17 cellular contexts compared by ENCODE assay signal in the genomic region with DNA sequence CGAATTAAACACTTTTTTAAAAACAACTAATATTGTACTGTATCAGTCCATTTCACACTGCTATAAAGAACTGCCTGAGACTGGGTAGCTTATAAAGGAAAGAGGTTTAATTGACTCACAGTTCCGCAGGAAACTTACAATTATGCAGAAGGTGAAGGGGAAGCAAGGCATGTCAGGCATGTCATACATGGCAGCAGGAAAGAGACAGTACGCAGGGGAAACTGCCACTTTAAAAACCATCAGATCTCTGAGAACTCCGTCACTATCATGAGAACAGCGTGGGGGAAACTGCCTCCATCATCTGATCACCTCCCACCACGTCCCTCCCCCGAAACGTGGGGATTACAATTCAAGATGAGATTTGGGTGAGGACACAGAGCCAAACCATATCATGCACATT.
DNase-seq lines count a peak whose midpoint lies in the region; ATAC-seq and TF ChIP-seq lines count a peak whose summit lies in the region.
"Had no signal": no experiment of that assay in that cellular context is flagged by ENCODE, and none has a peak within 500 bp of the region (broad histone marks: within the 10 kb centered on the region; RNA-seq: fewer than 3 reads in every experiment).

No MANE protein-coding gene starts in this region.

- no peaks in the 10 kb centered on the region for H3K79me2 ChIP-seq in PC-3 (ENCODE audit: low read length)

- H3K18ac ChIP-seq in IMR-90 (ENCODE audit: low read depth, low read length): no peak overlapping the region

- peak overlapping the region in 4 of 5 experiments; percentile 9 to 95 (median 34) for H3K27ac Mint-ChIP-seq in brain
- H3K27ac Mint-ChIP-seq in mesothelial cell of epicardium: peak overlapping the region; percentile 43

- H3K9me3 Mint-ChIP-seq in brain (peaks cover 0 to 12% (median 0%) of the 10 kb centered on the region in 5 experiments), mesothelial cell of epicardium (no peaks in the 10 kb centered on the region)

- ATAC-seq in IMR-90 (ENCODE audit: low read depth) (no peak), HG03159 (IDR thresholded peaks at IDR 0.05; ENCODE audit: unreplicated experiment) (no peak), PC-3 (no peak)
- ATAC-seq: HepG2 had no signal

- no peak overlapping the region for H3K4me2 ChIP-seq in IMR-90 (ENCODE audit: low read depth, low read length)
- no peak overlapping the region for H3K4me2 ChIP-seq in PC-3 (ENCODE audit: low read length)

- in situ Hi-C loops in IMR-90 (cut with MboI; ENCODE audit: low sequenced_read_pairs): no loop called here

- no peaks in the 10 kb centered on the region for H3K9me1 ChIP-seq in IMR-90 (ENCODE audit: insufficient read depth, low read length)

- H3K56ac ChIP-seq in IMR-90 (ENCODE audit: extremely low read depth, insufficient read depth, low read length): no peak overlapping the region

- peak overlapping the region in 1 of 5 experiments; percentile 56 for H3K4me3 Mint-ChIP-seq in brain
- H3K4me3 Mint-ChIP-seq in mesothelial cell of epicardium: no peak overlapping the region

- no peak overlapping the region for H2AK9ac ChIP-seq in IMR-90 (replicated peaks; ENCODE audit: low read depth, low read length, poor library complexity)

- no peak overlapping the region for H2BK5ac ChIP-seq in IMR-90 (ENCODE audit: low read depth, low read length, poor library complexity, severe bottlenecking)

- H4K20me1 ChIP-seq in IMR-90 (ENCODE audit: insufficient read depth, low read length): no peaks in the 10 kb centered on the region
- no peaks in the 10 kb centered on the region for H4K20me1 ChIP-seq in PC-3 (ENCODE audit: low read length)

- H3K27ac ChIP-seq in IMR-90 (ENCODE audit: insufficient read depth, low read length) (no peak overlapping the region), PC-3 (ENCODE audit: low read length) (no peak overlapping the region)
- H3K27ac ChIP-seq: right atrium auricular region had no signal

- H3K27me3 Mint-ChIP-seq in brain: peaks cover 3% of the 10 kb centered on the region
- no peaks in the 10 kb centered on the region for H3K27me3 Mint-ChIP-seq in mesothelial cell of epicardium (ENCODE audit: low read depth)

- H3K27me3 ChIP-seq in IMR-90 (ENCODE audit: control insufficient read depth, insufficient read depth, low read length) (no peaks in the 10 kb centered on the region), PC-3 (ENCODE audit: low read length) (no peaks in the 10 kb centered on the region)
- H3K27me3 ChIP-seq: right atrium auricular region had no signal

- H2BK20ac ChIP-seq in IMR-90 (ENCODE audit: low read depth, low read length): no peak overlapping the region

- H3K9me3 ChIP-seq in IMR-90 (ENCODE audit: control insufficient read depth, insufficient read depth, low read length): no peaks in the 10 kb centered on the region
- H3K9me3 ChIP-seq in PC-3 (ENCODE audit: low read length): no peaks in the 10 kb centered on the region
- H3K9me3 ChIP-seq: right atrium auricular region had no signal

- H2AFZ ChIP-seq in IMR-90 (replicated peaks; ENCODE audit: low read length, poor library complexity) (no peak overlapping the region), PC-3 (ENCODE audit: low read length) (no peak overlapping the region)

- H3K36me3 ChIP-seq in IMR-90 (ENCODE audit: control insufficient read depth, insufficient read depth, low read length) (no peaks in the 10 kb centered on the region), PC-3 (ENCODE audit: low read depth, low read length) (no peaks in the 10 kb centered on the region)
- H3K36me3 ChIP-seq: right atrium auricular region had no signal

- POLR2A ChIA-PET in IMR-90 (lab: Charles Lee; ENCODE audit: unreplicated experiment): no interaction called here
- POLR2A ChIA-PET in PC-3 (lab: Charles Lee; ENCODE audit: unreplicated experiment): no interaction called here

- peak; percentile 35 for DNase-seq in Ammon's horn (ENCODE audit: low spot score)
- DNase-seq in IMR-90: no peak
- DNase-seq in mesothelial cell of epicardium (ENCODE audit: low spot score in 2 of 2, unreplicated experiment in 2 of 2): no peak
- no peak for DNase-seq in PC-3
- no peak for DNase-seq in SHP77 (lab: John Stamatoyannopoulos, UW)
- DNase-seq in T1000 (lab: John Stamatoyannopoulos, UW): no peak
- DNase-seq: activated effector memory CD4-positive, alpha-beta T cell treated with Interleukin-2 at 50 U/mL for 16 hours; kidney glomerular epithelial cell; midbrain; NCI-H187 treated with DMSO at 0.1 percent for 48 hours; SHP77 treated with DMSO at 0.1 percent for 48 hours; stimulated activated CD4-positive, alpha-beta T cell treated with anti-CD3 and anti-CD28 coated beads, Interleukin-15, amount 100 ng/mL, for 24 hours; stimulated activated naive CD4-positive, alpha-beta T cell treated with Interleukin-2 at 50 U/mL for 16 hours had no signal

- H3K9me2 ChIP-seq in PC-3 (replicated peaks; ENCODE audit: low read length): no peaks in the 10 kb centered on the region

- H3K4me1 ChIP-seq in IMR-90 (ENCODE audit: control insufficient read depth, insufficient read depth, low read length) (peaks cover 7% of the 10 kb centered on the region), PC-3 (ENCODE audit: insufficient read depth, low read length) (no peaks in the 10 kb centered on the region)

- dilution Hi-C loops in IMR-90 (cut with HindIII; ENCODE audit: low sequenced_read_pairs, unreplicated experiment): no loop called here

- no peak overlapping the region for H4K8ac ChIP-seq in IMR-90 (ENCODE audit: low read depth in 2 of 2, low read length in 2 of 2)

- no peak for TF ChIP-seq RAD21 in IMR-90 (IDR thresholded peaks at IDR 0.05; ENCODE audit: low read length)

- H2BK15ac ChIP-seq in IMR-90 (ENCODE audit: low read depth, low read length): no peak overlapping the region

- no peak overlapping the region for H4K5ac ChIP-seq in IMR-90 (ENCODE audit: low read depth, low read length)

- TF ChIP-seq POLR2A in IMR-90 (IDR thresholded peaks at IDR 0.05; ENCODE audit: low read depth, low read length): no peak

- H3K9ac ChIP-seq in IMR-90 (ENCODE audit: low read depth, low read length) (no peak overlapping the region), PC-3 (ENCODE audit: low read length) (no peak overlapping the region)

- H3K36me3 Mint-ChIP-seq in brain: no peaks in the 10 kb centered on the region
- H3K36me3 Mint-ChIP-seq in mesothelial cell of epicardium: no peaks in the 10 kb centered on the region

- no peak overlapping the region for H4K91ac ChIP-seq in IMR-90 (ENCODE audit: insufficient read depth, low read depth, low read length)

- H3K4me1 Mint-ChIP-seq in brain: peaks cover 47% of the 10 kb centered on the region
- peaks cover 48% of the 10 kb centered on the region for H3K4me1 Mint-ChIP-seq in mesothelial cell of epicardium

- intact Hi-C loops in IMR-90 (cut with micrococcal nuclease): loop anchor here (5.0 kb wide), 1 partner anchor 57 kb away; no protein-coding TSS in a partner anchor
- intact Hi-C loops in PC-3 (cut with micrococcal nuclease): no loop called here

- H2AK5ac ChIP-seq in IMR-90 (ENCODE audit: low read depth, low read length): peak overlapping the region; percentile 49; the same call in 1 of the 2 replicates

- no CpG with 5 or more reads among the region's 8 CpGs for WGBS in IMR-90 (ENCODE audit: extremely low coverage in 2 of 2, insufficient read length in 1 of 2), 2 experiments

- no peaks in the 10 kb centered on the region for H3K79me1 ChIP-seq in IMR-90 (ENCODE audit: low read depth in 1 of 2, low read length in 2 of 2)

- H2BK120ac ChIP-seq in IMR-90 (ENCODE audit: low read depth, low read length): no peak overlapping the region

- CTCF ChIA-PET in IMR-90 (lab: Yijun Ruan, JAX) (no interaction called here), PC-3 (lab: Charles Lee) (no interaction called here)

- no peak overlapping the region for H3K23ac ChIP-seq in IMR-90 (ENCODE audit: low read depth, low read length)

- H3K4me3 ChIP-seq in IMR-90 (ENCODE audit: insufficient read depth, low read depth, low read length): no peak overlapping the region
- no peak overlapping the region for H3K4me3 ChIP-seq in PC-3 (ENCODE audit: low read length)
- H3K4me3 ChIP-seq: right atrium auricular region had no signal

- no peak overlapping the region for H3K14ac ChIP-seq in IMR-90 (replicated peaks; ENCODE audit: low read depth, low read length)

- BruUV-seq in IMR-90 (replicated peaks; lab: Mats Ljungman, UMichigan) (no TSS peak), PC-3 (replicated peaks; lab: Mats Ljungman, UMichigan) (no TSS peak)

- TF ChIP-seq CTCF in IMR-90 (conservative IDR thresholded peaks at IDR 0.05; ENCODE audit: low read depth, low read length) (no peak), brain (conservative IDR thresholded peaks at IDR 0.05) (no peak), mesothelial cell of epicardium (IDR thresholded peaks at IDR 0.05; ENCODE audit: unreplicated experiment) (no peak), PC-3 (conservative IDR thresholded peaks at IDR 0.05; ENCODE audit: low read depth, low read length) (no peak)

- H3F3A ChIP-seq in PC-3 (ENCODE audit: low read length, unreplicated experiment): no peaks in the 10 kb centered on the region

- 0 out of 2 replicates have a peak overlapping the region, but pooled peaks have one; percentile 3 for H3K4ac ChIP-seq in IMR-90 (ENCODE audit: low read depth, low read length)

TF ChIP-seq in IMR-90, 13 proteins besides CTCF, POLR2A, EP300 and RAD21 (continues in another document):
- TF ChIP-seq RCOR1 (IDR thresholded peaks at IDR 0.05; ENCODE audit: insufficient replicate concordance, low read length): no peak
- no peak for TF ChIP-seq SMC3 (IDR thresholded peaks at IDR 0.05; ENCODE audit: low read depth, low read length)
- no peak for TF ChIP-seq NFE2L2 (IDR thresholded peaks at IDR 0.05; ENCODE audit: low read depth, low read length)
- TF ChIP-seq, protein P1, sequence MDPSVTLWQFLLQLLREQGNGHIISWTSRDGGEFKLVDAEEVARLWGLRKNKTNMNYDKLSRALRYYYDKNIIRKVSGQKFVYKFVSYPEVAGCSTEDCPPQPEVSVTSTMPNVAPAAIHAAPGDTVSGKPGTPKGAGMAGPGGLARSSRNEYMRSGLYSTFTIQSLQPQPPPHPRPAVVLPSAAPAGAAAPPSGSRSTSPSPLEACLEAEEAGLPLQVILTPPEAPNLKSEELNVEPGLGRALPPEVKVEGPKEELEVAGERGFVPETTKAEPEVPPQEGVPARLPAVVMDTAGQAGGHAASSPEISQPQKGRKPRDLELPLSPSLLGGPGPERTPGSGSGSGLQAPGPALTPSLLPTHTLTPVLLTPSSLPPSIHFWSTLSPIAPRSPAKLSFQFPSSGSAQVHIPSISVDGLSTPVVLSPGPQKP (IDR thresholded peaks at IDR 0.05; ENCODE audit: borderline replicate concordance, low read depth, low read length): no peak
- TF ChIP-seq CHD1 (IDR thresholded peaks at IDR 0.05; ENCODE audit: low read depth, low read length): no peak
- TF ChIP-seq MXI1 (IDR thresholded peaks at IDR 0.05; ENCODE audit: borderline replicate concordance, low read depth, low read length): no peak
